22 cellular contexts compared by ENCODE assay signal in the genomic region with DNA sequence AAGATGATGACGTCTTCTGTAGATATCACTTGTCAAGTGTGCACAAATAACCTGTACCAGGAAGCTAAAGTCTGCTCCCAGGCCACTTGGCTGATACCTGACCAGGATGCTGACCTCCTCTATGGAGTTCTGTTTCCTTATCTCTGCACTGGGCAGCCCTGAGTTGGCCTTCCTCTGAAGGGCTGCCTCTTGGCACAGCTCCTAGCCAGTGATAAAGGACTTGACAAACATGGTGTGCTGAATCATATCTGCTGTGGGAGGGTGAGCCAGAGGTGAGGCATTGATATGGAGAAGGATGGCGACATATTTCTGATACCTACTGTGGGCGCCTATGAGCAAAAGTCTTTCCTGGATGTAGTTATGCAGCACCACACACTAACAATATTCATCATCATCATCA. TPM values are rescaled to one million over a fixed set of nuclear protein-coding genes. Genes with fewer than 3 reads are reported as not detected.
DNase-seq lines count a peak whose midpoint lies in the region; ATAC-seq and TF ChIP-seq lines count a peak whose summit lies in the region.
"Had no signal": no experiment of that assay in that cellular context is flagged by ENCODE, and none has a peak within 500 bp of the region (broad histone marks: within the 10 kb centered on the region; RNA-seq: fewer than 3 reads in every experiment).

No MANE protein-coding gene starts in this region.

- peaks cover 50% of the 10 kb centered on the region for H3K27me3 Mint-ChIP-seq in chondrocyte (ENCODE audit: low read depth)
- H3K27me3 Mint-ChIP-seq: stimulated activated naive CD8-positive, alpha-beta T cell treated with anti-CD3 and anti-CD28 coated beads, Interleukin-15, amount 100 ng/mL, for 72 hours had no signal

- no peak overlapping the region for H3K4me3 Mint-ChIP-seq in chondrocyte (ENCODE audit: unreplicated experiment)
- H3K4me3 Mint-ChIP-seq: activated CD8-positive, alpha-beta T cell treated with anti-CD3 and anti-CD28 coated beads for 36 hours; activated naive CD8-positive, alpha-beta T cell treated with anti-CD3 and anti-CD28 coated beads, Interleukin-2, amount 10 ng/mL, durations not matched to agents 7 days and 5 days; stimulated activated naive CD8-positive, alpha-beta T cell treated with anti-CD3 and anti-CD28 coated beads, Interleukin-15, amount 100 ng/mL, for 72 hours had no signal

- H3K27ac Mint-ChIP-seq in chondrocyte (ENCODE audit: unreplicated experiment) = no peak overlapping the region
- H3K27ac Mint-ChIP-seq: activated CD8-positive, alpha-beta T cell treated with anti-CD3 and anti-CD28 coated beads for 36 hours; activated naive CD8-positive, alpha-beta T cell treated with anti-CD3 and anti-CD28 coated beads, Interleukin-2, amount 10 ng/mL, durations not matched to agents 7 days and 5 days; stimulated activated naive CD8-positive, alpha-beta T cell treated with anti-CD3 and anti-CD28 coated beads, Interleukin-15, amount 100 ng/mL, for 72 hours had no signal

- H3K27ac ChIP-seq in left ventricle myocardium inferior (replicated peaks) (no peak overlapping the region), RWPE1 (no peak overlapping the region), hepatocyte (peak overlapping the region; percentile 39), upper lobe of right lung (no peak overlapping the region)
- H3K27ac ChIP-seq: neutrophil, right atrium auricular region, vagina, WERI-Rb-1 had no signal

- H3K27me3 ChIP-seq in left ventricle myocardium inferior (ENCODE audit: low read depth) (peaks cover 95% of the 10 kb centered on the region), hepatocyte (peaks cover 6% of the 10 kb centered on the region), upper lobe of right lung (peaks cover 12% of the 10 kb centered on the region)
- H3K27me3 ChIP-seq: MG63, right atrium auricular region, vagina had no signal

- no peaks in the 10 kb centered on the region for H3K79me2 ChIP-seq in hepatocyte

- WGBS in hepatocyte (ENCODE audit: low lambda C conversion rate, missing lambda C conversion rate) = 81% methylated on average over 3 of the region's 3 CpGs

- no peak overlapping the region for H3K4me2 ChIP-seq in hepatocyte

- H3K4me1 Mint-ChIP-seq in chondrocyte (ENCODE audit: low read depth) = no peaks in the 10 kb centered on the region
- H3K4me1 Mint-ChIP-seq: activated naive CD8-positive, alpha-beta T cell treated with anti-CD3 and anti-CD28 coated beads, Interleukin-2, amount 10 ng/mL, durations not matched to agents 7 days and 5 days; stimulated activated naive CD8-positive, alpha-beta T cell treated with anti-CD3 and anti-CD28 coated beads, Interleukin-15, amount 100 ng/mL, for 72 hours had no signal

- POLR2A ChIA-PET in RWPE1 (lab: Yijun Ruan, JAX; ENCODE audit: low non-redundant PET) = no interaction called here

- intact Hi-C loops in left cardiac atrium (cut with DNase I) = no loop called here
- intact Hi-C loops in left ventricle myocardium inferior (cut with micrococcal nuclease) = no loop called here
- intact Hi-C loops in upper lobe of right lung (cut with DNase I) = no loop called here

- H3K4me3 ChIP-seq in left ventricle myocardium inferior (no peak overlapping the region), hepatocyte (no peak overlapping the region), upper lobe of right lung (no peak overlapping the region)
- H3K4me3 ChIP-seq: MG63, right atrium auricular region, vagina had no signal

- no peak overlapping the region for H2AFZ ChIP-seq in hepatocyte

- H3K9me2 ChIP-seq in hepatocyte (replicated peaks; ENCODE audit: insufficient read depth) = no peaks in the 10 kb centered on the region

- ATAC-seq in left cardiac atrium (peak in 1 of 2 donors; percentile 80), upper lobe of right lung (peak; percentile 93)
- ATAC-seq: activated CD8-positive, alpha-beta T cell treated with anti-CD3 and anti-CD28 coated beads for 36 hours; stimulated activated naive CD8-positive, alpha-beta T cell treated with anti-CD3 and anti-CD28 coated beads, Interleukin-15, amount 100 ng/mL, for 72 hours had no signal

- H3K9me3 Mint-ChIP-seq in chondrocyte (ENCODE audit: low read depth) = no peaks in the 10 kb centered on the region
- H3K9me3 Mint-ChIP-seq: activated naive CD8-positive, alpha-beta T cell treated with anti-CD3 and anti-CD28 coated beads, Interleukin-2, amount 10 ng/mL, durations not matched to agents 7 days and 5 days had no signal

- H3K36me3 ChIP-seq in left ventricle myocardium inferior (no peaks in the 10 kb centered on the region), hepatocyte (replicated peaks; ENCODE audit: insufficient read depth, low read depth) (no peaks in the 10 kb centered on the region), upper lobe of right lung (no peaks in the 10 kb centered on the region)
- H3K36me3 ChIP-seq: MG63, neutrophil, right atrium auricular region, vagina, WERI-Rb-1 had no signal

- H3K36me3 Mint-ChIP-seq in chondrocyte (ENCODE audit: low read depth) = no peaks in the 10 kb centered on the region
- H3K36me3 Mint-ChIP-seq: activated naive CD8-positive, alpha-beta T cell treated with anti-CD3 and anti-CD28 coated beads, Interleukin-2, amount 10 ng/mL, durations not matched to agents 7 days and 5 days had no signal

- H3K9me3 ChIP-seq in left ventricle myocardium inferior (replicated peaks) (no peaks in the 10 kb centered on the region), hepatocyte (ENCODE audit: low read depth) (no peaks in the 10 kb centered on the region), upper lobe of right lung (no peaks in the 10 kb centered on the region)
- H3K9me3 ChIP-seq: MG63, neutrophil, right atrium auricular region, vagina had no signal

- H4K20me1 ChIP-seq in hepatocyte (ENCODE audit: insufficient read depth, poor library complexity, severe bottlenecking) = no peaks in the 10 kb centered on the region

- TF ChIP-seq CTCF in left ventricle myocardium inferior (IDR thresholded peaks at IDR 0.05; ENCODE audit: borderline replicate concordance) = no peak
- no peak for TF ChIP-seq CTCF in RWPE1 (conservative IDR thresholded peaks at IDR 0.05; ENCODE audit: low read depth)
- no peak for TF ChIP-seq CTCF in hepatocyte (IDR thresholded peaks at IDR 0.05; ENCODE audit: poor library complexity)
- TF ChIP-seq CTCF in upper lobe of right lung (IDR thresholded peaks at IDR 0.05) = no peak
- no peak for TF ChIP-seq CTCF in chondrocyte (IDR thresholded peaks at IDR 0.05)

- DNase-seq in left cardiac atrium (peak; percentile 32), left ventricle myocardium inferior (no peak), RWPE1 (ENCODE audit: low spot score) (peak; percentile 59), hepatocyte (ENCODE audit: low spot score) (peak; percentile 60), upper lobe of right lung (peak; percentile 66), chondrocyte (ENCODE audit: low spot score) (no peak), cerebellar cortex (ENCODE audit: low spot score) (no peak), NOMO-1 treated with dmso at 0.1 percent for 144 hours (lab: John Stamatoyannopoulos, UW; ENCODE audit: unreplicated experiment) (no peak)
- DNase-seq: activated CD8-positive, alpha-beta T cell treated with anti-CD3 and anti-CD28 coated beads for 36 hours; activated naive CD8-positive, alpha-beta T cell treated with anti-CD3 and anti-CD28 coated beads, Interleukin-2, amount 10 ng/mL, durations not matched to agents 7 days and 5 days; DND-41; effector CD4-positive, alpha-beta T cell; kidney; MG63; NCI-H2081; NCI-H524 treated with DMSO at 0.1 percent for 48 hours; stimulated activated naive CD8-positive, alpha-beta T cell treated with anti-CD3 and anti-CD28 coated beads, Interleukin-15, amount 100 ng/mL, for 72 hours; SW 1271; WERI-Rb-1 had no signal

- H3K4me1 ChIP-seq in left ventricle myocardium inferior = no peaks in the 10 kb centered on the region
- no peaks in the 10 kb centered on the region for H3K4me1 ChIP-seq in hepatocyte (ENCODE audit: insufficient read depth)
- H3K4me1 ChIP-seq in upper lobe of right lung = no peaks in the 10 kb centered on the region
- H3K4me1 ChIP-seq: right atrium auricular region, vagina had no signal

- CTCF ChIA-PET in RWPE1 (lab: Yijun Ruan, JAX) = interaction anchor here (0.9 kb wide), 1 partner anchor 283 kb away, joined by 3 read pairs; no protein-coding TSS in a partner anchor

RNA-seq across cellular contexts. Expression of a gene that starts 32.8 kb away (rescaled TPM):
- total RNA-seq in left cardiac atrium = not detected
- not detected for total RNA-seq in left ventricle myocardium inferior
- total RNA-seq in hepatocyte = 7.9 and 11.1 TPM in 2 replicates
- 13.3 and 17.5 TPM in 2 replicates for polyA plus RNA-seq in hepatocyte
- total RNA-seq in upper lobe of right lung = 21.7 TPM
- total RNA-seq in chondrocyte = not detected in 3 replicates
- total RNA-seq: activated CD8-positive, alpha-beta T cell treated with anti-CD3 and anti-CD28 coated beads for 36 hours; activated naive CD8-positive, alpha-beta T cell treated with anti-CD3 and anti-CD28 coated beads, Interleukin-2, amount 10 ng/mL, durations not matched to agents 7 days and 5 days; right atrium auricular region; vagina had no signal

Comparison
In these comparisons a context has a peak if more than half of its experiments do, and no peak if none do; other contexts are left out.
1. DNase-seq: peak in left cardiac atrium (single experiment), RWPE1 (single experiment), hepatocyte (single experiment) and upper lobe of right lung (single experiment); none in left ventricle myocardium inferior (single experiment), chondrocyte (single experiment), cerebellar cortex (single experiment) and NOMO-1 treated with dmso at 0.1 percent for 144 hours (single experiment).